In genomic region chr10:26491276-26491675, GRCh38 we compare ENCODE assay signal across 22 cellular contexts. TPM values are rescaled to one million over a fixed set of nuclear protein-coding genes. Genes with fewer than 3 reads are reported as not detected.
DNase-seq lines count a peak whose midpoint lies in the region; ATAC-seq, FAIRE-seq and TF ChIP-seq lines count a peak whose summit lies in the region.
"Had no signal": no experiment of that assay in that cellular context is flagged by ENCODE, and none has a peak within 500 bp of the region (broad histone marks: within the 10 kb centered on the region; RNA-seq: fewer than 3 reads in every experiment).

No MANE protein-coding gene starts in this region.

- peak overlapping the region; percentile 55 for H3K27ac Mint-ChIP-seq in activated T-cell treated with anti-CD3 and anti-CD28 coated beads, Interleukin-2, amount 50 U/mL, for 24 hours
- H3K27ac Mint-ChIP-seq: GM23338 had no signal

- H3K4me1 Mint-ChIP-seq in activated T-cell treated with anti-CD3 and anti-CD28 coated beads, Interleukin-2, amount 50 U/mL, for 24 hours (ENCODE audit: low read depth): peaks cover 64% of the 10 kb centered on the region

- no peak overlapping the region for H3K4me3 ChIP-seq in subcutaneous abdominal adipose tissue (ENCODE audit: low read depth in 1 of 5, low read length in 5 of 5)
- H3K4me3 ChIP-seq: GM23338 had no signal

- H3K9me3 Mint-ChIP-seq in activated T-cell treated with anti-CD3 and anti-CD28 coated beads, Interleukin-2, amount 50 U/mL, for 24 hours: no peaks in the 10 kb centered on the region

- no peaks in the 10 kb centered on the region for H3K27me3 Mint-ChIP-seq in activated T-cell treated with anti-CD3 and anti-CD28 coated beads, Interleukin-2, amount 50 U/mL, for 24 hours
- H3K27me3 Mint-ChIP-seq: CD8-positive, alpha-beta memory T cell had no signal

- H3K36me3 Mint-ChIP-seq in activated T-cell treated with anti-CD3 and anti-CD28 coated beads, Interleukin-2, amount 50 U/mL, for 24 hours (ENCODE audit: low read depth): peaks cover 68% of the 10 kb centered on the region

- peaks cover 0 to 12% (median 5%) of the 10 kb centered on the region in 5 donors for H3K36me3 ChIP-seq in subcutaneous abdominal adipose tissue (ENCODE audit: control insufficient read depth in 5 of 5, insufficient read depth in 5 of 5, low read length in 5 of 5)

- no peak for TF ChIP-seq CTCF in RWPE1 (conservative IDR thresholded peaks at IDR 0.05; ENCODE audit: low read depth)

- H3K9me3 ChIP-seq in subcutaneous abdominal adipose tissue (ENCODE audit: control insufficient read depth in 5 of 5, low read length in 5 of 5): no peaks in the 10 kb centered on the region

- no peak for DNase-seq in activated T-cell treated with anti-CD3 and anti-CD28 coated beads, Interleukin-2, amount 50 U/mL, for 24 hours
- DNase-seq in activated T-cell treated with anti-CD3 and anti-CD28 coated beads, Interleukin-2, amount 50 U/mL, for 48 hours: no peak
- no peak for DNase-seq in RWPE1 (ENCODE audit: low spot score)
- no peak for DNase-seq in left lobe of liver (ENCODE audit: low spot score)
- DNase-seq in GM12891 (ENCODE audit: insufficient read length, low spot score): no peak
- DNase-seq in activated CD4-positive, alpha-beta T cell treated with anti-CD3 and anti-CD28 coated beads, Interleukin-2, amount 50 U/mL, for 4 hours: no peak
- DNase-seq: CD8-positive, alpha-beta memory T cell; DMS79 treated with DMSO at 0.1 percent for 48 hours; KBM-7; MV-4-11; NCI-H1417; NCI-H187; NCI-H2107; NCI-H2227 treated with DMSO at 0.1 percent for 48 hours; NCI-H510A treated with DMSO at 0.1 percent for 48 hours; NCI-H774 had no signal

- CTCF ChIA-PET in RWPE1 (lab: Yijun Ruan, JAX): no interaction called here

- no peaks in the 10 kb centered on the region for H3K27me3 ChIP-seq in subcutaneous abdominal adipose tissue (ENCODE audit: control insufficient read depth in 5 of 5, insufficient read depth in 4 of 5, low read length in 5 of 5)

- peaks cover 3 to 43% (median 31%) of the 10 kb centered on the region in 5 donors for H3K4me1 ChIP-seq in subcutaneous abdominal adipose tissue (ENCODE audit: control insufficient read depth in 5 of 5, insufficient read depth in 5 of 5, low read length in 5 of 5)

- ATAC-seq in left lobe of liver (peak; percentile 6), GM21825 (IDR thresholded peaks at IDR 0.05; ENCODE audit: unreplicated experiment) (no peak)
- ATAC-seq: GM23338, HepG2 had no signal

- H3K27ac ChIP-seq in RWPE1 (peak overlapping the region; percentile 75), subcutaneous abdominal adipose tissue (ENCODE audit: low read depth, low read length) (peak overlapping the region; percentile 89)

- H3K9ac ChIP-seq in subcutaneous abdominal adipose tissue (ENCODE audit: low read length in 5 of 5): peak overlapping the region in 1 of 5 donors; percentile 45

- H3K4me3 Mint-ChIP-seq in activated T-cell treated with anti-CD3 and anti-CD28 coated beads, Interleukin-2, amount 50 U/mL, for 24 hours: no peak overlapping the region
- H3K4me3 Mint-ChIP-seq: CD8-positive, alpha-beta memory T cell; GM23338 had no signal

- no peak for FAIRE-seq in GM12891 (lab: Jason Lieb, UNC)
- FAIRE-seq: HepG2 had no signal

- POLR2A ChIA-PET in RWPE1 (lab: Yijun Ruan, JAX; ENCODE audit: low non-redundant PET): no interaction called here

- TF ChIP-seq POLR2A in GM12891 (IDR thresholded peaks at IDR 0.05; ENCODE audit: low read depth, low read length): no peak

TF ChIP-seq in GM12891, 5 proteins besides CTCF, POLR2A, EP300 and RAD21:
- no peak for TF ChIP-seq POU2F2 (IDR thresholded peaks at IDR 0.05; ENCODE audit: low read depth, low read length)
- no peak for TF ChIP-seq PAX5 (IDR thresholded peaks at IDR 0.05; ENCODE audit: insufficient read depth, low read length, severe bottlenecking)
- no peak for TF ChIP-seq POLR2AphosphoS5 (IDR thresholded peaks at IDR 0.05; ENCODE audit: low read depth, low read length)
- TF ChIP-seq SPI1 (IDR thresholded peaks at IDR 0.05; ENCODE audit: low read depth, low read length): no peak
- no peak for TF ChIP-seq TAF1 (IDR thresholded peaks at IDR 0.05; ENCODE audit: low read depth, low read length)
TF ChIP-seq in GM12891: peak in this region for 0.

RNA-seq across cellular contexts. Expression of gene APBB1IP, which starts 53.1 kb away (rescaled TPM):
- total RNA-seq in left lobe of liver: 16.1 TPM
- polyA plus RNA-seq in GM12891 (2012; ENCODE audit: low read depth, missing spikeins): 52.0 TPM
- total RNA-seq: A172, G401, HepG2 had no signal
